In the genomic region with DNA sequence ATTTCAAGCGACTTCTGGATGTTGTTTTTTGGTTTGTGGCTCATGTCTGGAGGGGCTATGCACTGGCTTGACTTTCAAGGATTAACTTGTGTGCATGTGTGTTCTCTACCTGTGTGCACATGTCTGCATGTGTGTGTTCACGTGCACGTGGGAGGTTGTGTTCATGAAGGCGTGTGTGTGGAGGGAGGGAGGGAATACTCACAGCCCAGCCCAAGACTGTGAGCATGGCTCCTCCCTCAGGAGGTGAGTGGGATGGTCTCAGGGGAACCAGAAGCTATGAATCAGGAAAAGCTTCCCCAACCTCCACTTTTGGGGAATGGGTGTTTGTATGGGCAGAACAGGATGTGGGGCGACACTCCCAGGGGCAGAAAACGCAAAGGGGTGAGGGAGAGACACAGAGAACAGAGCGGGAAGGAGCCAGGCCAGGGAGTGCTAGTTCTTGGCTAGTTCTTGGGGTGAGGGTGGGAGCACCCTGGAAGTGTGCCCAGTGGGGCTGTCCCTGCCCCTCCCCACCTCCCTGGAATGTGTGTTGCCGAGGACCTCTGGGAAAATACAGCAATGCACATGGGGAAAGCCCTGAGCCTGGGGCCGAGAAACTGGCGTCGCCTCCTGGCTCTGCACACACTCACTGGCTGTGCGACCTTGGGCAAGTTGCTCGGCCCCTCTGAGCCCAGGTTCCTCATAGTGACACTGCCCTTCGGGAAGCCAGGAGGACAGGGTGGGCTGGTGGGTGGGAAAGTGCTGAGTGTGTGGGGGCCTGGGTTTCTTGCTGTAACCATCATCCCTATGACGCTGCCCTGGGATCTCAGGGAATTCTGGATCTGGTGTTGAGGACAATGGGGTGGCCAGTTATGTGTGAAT, we compare ENCODE assay signal across 18 cellular contexts. TPM values are rescaled to one million over a fixed set of nuclear protein-coding genes. Genes with fewer than 3 reads are reported as not detected.
DNase-seq lines count a peak whose midpoint lies in the region; ATAC-seq and TF ChIP-seq lines count a peak whose summit lies in the region.
"Had no signal": no experiment of that assay in that cellular context is flagged by ENCODE, and none has a peak within 500 bp of the region (broad histone marks: within the 10 kb centered on the region; RNA-seq: fewer than 3 reads in every experiment).

No MANE protein-coding gene starts in this region.

- no peak overlapping the region for H3K27ac ChIP-seq in SJCRH30
- H3K27ac ChIP-seq in hepatocyte, result peak overlapping the region; percentile 22
- H3K27ac ChIP-seq in CD8-positive, alpha-beta T cell (ENCODE audit: low read depth, low read length), result no peak overlapping the region
- H3K27ac ChIP-seq: colonic mucosa, esophagus muscularis mucosa had no signal

- H3K4me3 ChIP-seq in AG10803 (ENCODE audit: low read length) (no peak overlapping the region), SJCRH30 (no peak overlapping the region), hepatocyte (no peak overlapping the region)
- no peak overlapping the region for H3K4me3 ChIP-seq in CD8-positive, alpha-beta T cell (ENCODE audit: low read depth, low read length)
- H3K4me3 ChIP-seq: colonic mucosa, esophagus muscularis mucosa had no signal

- no peak overlapping the region for H3K4me3 Mint-ChIP-seq in CD8-positive, alpha-beta T cell
- H3K4me3 Mint-ChIP-seq: activated T-cell treated with anti-CD3 and anti-CD28 coated beads, Interleukin-2, amount 50 U/mL, for 24 hours; CD4-positive, CD25-positive, alpha-beta regulatory T cell; naive thymus-derived CD8-positive, alpha-beta T cell; T-helper 2 cell treated with Interferon-gamma antibody and Interleukin-4, amounts not matched to agents 5 μg/mL and 100 μg/mL, for 36 hours had no signal

- H3K27ac Mint-ChIP-seq in CD8-positive, alpha-beta T cell, result no peak overlapping the region
- H3K27ac Mint-ChIP-seq: activated T-cell treated with anti-CD3 and anti-CD28 coated beads, Interleukin-2, amount 50 U/mL, for 24 hours; naive thymus-derived CD8-positive, alpha-beta T cell; T-helper 2 cell treated with Interferon-gamma antibody and Interleukin-4, amounts not matched to agents 5 μg/mL and 100 μg/mL, for 36 hours had no signal

- ATAC-seq in HG03045 (IDR thresholded peaks at IDR 0.05; ENCODE audit: unreplicated experiment), result no peak
- ATAC-seq in CD8-positive, alpha-beta T cell, result no peak
- ATAC-seq in HG02588 (IDR thresholded peaks at IDR 0.05; ENCODE audit: unreplicated experiment), result no peak
- ATAC-seq: naive thymus-derived CD8-positive, alpha-beta T cell had no signal

- H3K4me2 ChIP-seq in hepatocyte, result no peak overlapping the region

- H2AFZ ChIP-seq in hepatocyte, result no peak overlapping the region

- no peaks in the 10 kb centered on the region for H3K4me1 Mint-ChIP-seq in CD8-positive, alpha-beta T cell (ENCODE audit: low read depth)
- H3K4me1 Mint-ChIP-seq: CD4-positive, CD25-positive, alpha-beta regulatory T cell had no signal

- in situ Hi-C loops in GM13977 (cut with MboI; ENCODE audit: low pct_unique_long_range_greater_than_20kb, low sequenced_read_pairs, unreplicated experiment), result no loop called here

- H3K27me3 Mint-ChIP-seq in CD8-positive, alpha-beta T cell (ENCODE audit: low read depth), result peaks cover 66% of the 10 kb centered on the region

- CTCF ChIA-PET in CD8-positive, alpha-beta T cell (lab: Charles Lee), result no interaction called here

- no peaks in the 10 kb centered on the region for H3K9me3 ChIP-seq in SJCRH30 (replicated peaks)
- H3K9me3 ChIP-seq in hepatocyte (ENCODE audit: low read depth), result no peaks in the 10 kb centered on the region
- no peaks in the 10 kb centered on the region for H3K9me3 ChIP-seq in CD8-positive, alpha-beta T cell (ENCODE audit: low read length)
- H3K9me3 ChIP-seq: colonic mucosa, esophagus muscularis mucosa had no signal

- H3K36me3 ChIP-seq in SJCRH30, result no peaks in the 10 kb centered on the region
- H3K36me3 ChIP-seq in hepatocyte (replicated peaks; ENCODE audit: insufficient read depth, low read depth), result no peaks in the 10 kb centered on the region
- no peaks in the 10 kb centered on the region for H3K36me3 ChIP-seq in CD8-positive, alpha-beta T cell (ENCODE audit: insufficient read depth, low read length)
- H3K36me3 ChIP-seq: colonic mucosa, esophagus muscularis mucosa had no signal

- H3K36me3 Mint-ChIP-seq in CD8-positive, alpha-beta T cell, result no peaks in the 10 kb centered on the region
- H3K36me3 Mint-ChIP-seq: CD4-positive, CD25-positive, alpha-beta regulatory T cell; naive thymus-derived CD8-positive, alpha-beta T cell had no signal

- no peaks in the 10 kb centered on the region for H4K20me1 ChIP-seq in hepatocyte (ENCODE audit: insufficient read depth, poor library complexity, severe bottlenecking)

- POLR2A ChIA-PET in CD8-positive, alpha-beta T cell (lab: Charles Lee), result no interaction called here

- DNase-seq in AG10803 (ENCODE audit: low read depth), result no peak
- no peak for DNase-seq in GM13977 (ENCODE audit: low spot score)
- DNase-seq in SJCRH30, result peak; percentile 47 to 59
- no peak for DNase-seq in hepatocyte (ENCODE audit: low spot score)
- no peak for DNase-seq in CD8-positive, alpha-beta T cell
- no peak for DNase-seq in NCI-H1048 (lab: John Stamatoyannopoulos, UW)
- DNase-seq: activated T-cell treated with anti-CD3 and anti-CD28 coated beads, Interleukin-2, amount 50 U/mL, for 24 hours; CD4-positive, CD25-positive, alpha-beta regulatory T cell; colonic mucosa; GF-D8; naive thymus-derived CD8-positive, alpha-beta T cell; NCI-H1694; NCI-H526 treated with DMSO at 0.1 percent for 48 hours had no signal

- TF ChIP-seq CTCF in AG10803 (conservative IDR thresholded peaks at IDR 0.05; ENCODE audit: low read length) (peak; percentile 21), GM13977 (IDR thresholded peaks at IDR 0.05; ENCODE audit: extremely low read depth, insufficient read depth, missing control alignments) (peak; percentile 7), hepatocyte (IDR thresholded peaks at IDR 0.05; ENCODE audit: poor library complexity) (no peak)
- TF ChIP-seq CTCF in CD8-positive, alpha-beta T cell (IDR thresholded peaks at IDR 0.05), result no peak

- intact Hi-C loops in CD8-positive, alpha-beta T cell (cut with DNase I, micrococcal nuclease), result no loop called here

- no peaks in the 10 kb centered on the region for H3K79me2 ChIP-seq in hepatocyte

- no peaks in the 10 kb centered on the region for H3K9me2 ChIP-seq in hepatocyte (replicated peaks; ENCODE audit: insufficient read depth)

- peaks cover 43% of the 10 kb centered on the region for H3K4me1 ChIP-seq in SJCRH30
- peaks cover 12% of the 10 kb centered on the region for H3K4me1 ChIP-seq in hepatocyte (ENCODE audit: insufficient read depth)
- H3K4me1 ChIP-seq in CD8-positive, alpha-beta T cell (ENCODE audit: insufficient read depth, low read length), result no peaks in the 10 kb centered on the region
- H3K4me1 ChIP-seq: colonic mucosa had no signal

- 63% methylated on average over 15 of the region's 15 CpGs for WGBS in hepatocyte (ENCODE audit: low lambda C conversion rate, missing lambda C conversion rate)

- H3K27me3 ChIP-seq in SJCRH30, result no peaks in the 10 kb centered on the region
- H3K27me3 ChIP-seq in hepatocyte, result peaks cover 52% of the 10 kb centered on the region
- H3K27me3 ChIP-seq in CD8-positive, alpha-beta T cell (ENCODE audit: insufficient read depth, low read length), result peaks cover 6% of the 10 kb centered on the region

- no peaks in the 10 kb centered on the region for H3K9me3 Mint-ChIP-seq in CD8-positive, alpha-beta T cell
- H3K9me3 Mint-ChIP-seq: activated T-cell treated with anti-CD3 and anti-CD28 coated beads, Interleukin-2, amount 50 U/mL, for 24 hours; CD4-positive, CD25-positive, alpha-beta regulatory T cell; naive thymus-derived CD8-positive, alpha-beta T cell; T-helper 2 cell treated with Interferon-gamma antibody and Interleukin-4, amounts not matched to agents 5 μg/mL and 100 μg/mL, for 36 hours had no signal

RNA-seq across cellular contexts. Expression of a gene that starts 16.9 kb away (rescaled TPM):
- 1.1 and 1.4 TPM in 2 replicates for total RNA-seq in SJCRH30 (2014; rRNA removed; shearing (Covaris generic))
- 2.9 and 3.8 TPM in 2 replicates for total RNA-seq in hepatocyte
- polyA plus RNA-seq in hepatocyte, result 1.3 and 1.9 TPM in 2 replicates
- not detected for total RNA-seq in CD8-positive, alpha-beta T cell
- total RNA-seq: CD4-positive, CD25-positive, alpha-beta regulatory T cell; colonic mucosa; liver; naive thymus-derived CD8-positive, alpha-beta T cell had no signal
- polyA plus RNA-seq: CD4-positive, CD25-positive, alpha-beta regulatory T cell; liver; naive thymus-derived CD8-positive, alpha-beta T cell had no signal

Comparison
In these comparisons a context has a peak if more than half of its experiments do, and no peak if none do; other contexts are left out.
1. DNase-seq: peak in SJCRH30 (2 of 2); none in AG10803 (single experiment), GM13977 (single experiment), hepatocyte (single experiment), CD8-positive, alpha-beta T cell (0 of 7) and NCI-H1048 (single experiment).
2. CTCF ChIP-seq: peak in AG10803 (single experiment) and GM13977 (single experiment); none in hepatocyte (single experiment) and CD8-positive, alpha-beta T cell (single experiment).